In genomic region chr1:41492341-41492848, GRCh38 we compare ENCODE assay signal across 9 cellular contexts. TPM values are rescaled to one million over a fixed set of nuclear protein-coding genes. Genes with fewer than 3 reads are reported as not detected.
A peak's percentile ranks its signal among the peaks of the same experiment; 100 is the strongest.
DNase-seq lines count a peak whose midpoint lies in the region; ATAC-seq, FAIRE-seq and TF ChIP-seq lines count a peak whose summit lies in the region.
"Had no signal": no experiment of that assay in that cellular context is flagged by ENCODE, and none has a peak within 500 bp of the region (broad histone marks: within the 10 kb centered on the region; RNA-seq: fewer than 3 reads in every experiment).

No MANE protein-coding gene starts in this region.

- peak; percentile 16 for FAIRE-seq in GM12891 (lab: Jason Lieb, UNC)

- H3K9me3 Mint-ChIP-seq in T-helper 2 cell treated with Interferon-gamma antibody and Interleukin-4, amounts not matched to agents 5 μg/mL and 100 μg/mL, for 36 hours: no peaks in the 10 kb centered on the region

- H3K4me3 Mint-ChIP-seq in T-helper 2 cell treated with Interferon-gamma antibody and Interleukin-4, amounts not matched to agents 5 μg/mL and 100 μg/mL, for 36 hours: no peak overlapping the region
- H3K4me3 Mint-ChIP-seq: brain had no signal

- H3K27me3 Mint-ChIP-seq in T-helper 2 cell treated with Interferon-gamma antibody and Interleukin-4, amounts not matched to agents 5 μg/mL and 100 μg/mL, for 36 hours (ENCODE audit: low read depth): peaks cover 2% of the 10 kb centered on the region

- H3K4me1 Mint-ChIP-seq in T-helper 2 cell treated with Interferon-gamma antibody and Interleukin-4, amounts not matched to agents 5 μg/mL and 100 μg/mL, for 36 hours (ENCODE audit: low read depth): peaks cover 3% of the 10 kb centered on the region

- in situ Hi-C loops in ACHN (cut with HindIII; ENCODE audit: low pct_ligation_motif_present, low pct_unique_long_range_greater_than_20kb, low sequenced_read_pairs): no loop called here

- DNase-seq in ACHN (peak; percentile 53), GM12891 (ENCODE audit: insufficient read length, low spot score) (no peak), fibroblast of mammary gland (ENCODE audit: low read depth) (peak; percentile 33)
- peak; percentile 48 for DNase-seq in T-helper 2 cell treated with Interferon-gamma antibody and Interleukin-4, amounts not matched to agents 5 μg/mL and 100 μg/mL, for 36 hours (ENCODE audit: low spot score)
- peak; percentile 71 for DNase-seq in stimulated activated naive CD8-positive, alpha-beta T cell treated with anti-CD3 and anti-CD28 coated beads, Interleukin-15, Interleukin-2, amounts not matched to agents 100 U/mL and 50 U/mL, for 24 hours

- H3K27ac Mint-ChIP-seq in T-helper 2 cell treated with Interferon-gamma antibody and Interleukin-4, amounts not matched to agents 5 μg/mL and 100 μg/mL, for 36 hours: no peak overlapping the region

- ATAC-seq in stimulated activated naive CD8-positive, alpha-beta T cell treated with anti-CD3 and anti-CD28 coated beads, Interleukin-15, Interleukin-2, amounts not matched to agents 100 U/mL and 50 U/mL, for 24 hours: no peak
- ATAC-seq in HG03354 (IDR thresholded peaks at IDR 0.05; ENCODE audit: poor library complexity, severe bottlenecking, unreplicated experiment) (no peak), HG02678 (IDR thresholded peaks at IDR 0.05; ENCODE audit: unreplicated experiment) (no peak), GM19467 (IDR thresholded peaks at IDR 0.05; ENCODE audit: unreplicated experiment) (no peak)

- TF ChIP-seq POLR2A in GM12891 (IDR thresholded peaks at IDR 0.05; ENCODE audit: low read depth, low read length): no peak

- peak; percentile 44 for TF ChIP-seq CTCF in fibroblast of mammary gland (conservative IDR thresholded peaks at IDR 0.05; ENCODE audit: control insufficient read depth, insufficient read depth, low read depth, low read length)

- H3K36me3 Mint-ChIP-seq in T-helper 2 cell treated with Interferon-gamma antibody and Interleukin-4, amounts not matched to agents 5 μg/mL and 100 μg/mL, for 36 hours (ENCODE audit: low read depth): no peaks in the 10 kb centered on the region
- H3K36me3 Mint-ChIP-seq: brain had no signal

- no peak overlapping the region for H3K4me3 ChIP-seq in fibroblast of mammary gland (ENCODE audit: control insufficient read depth, low read depth, low read length)

TF ChIP-seq in GM12891, 5 proteins besides CTCF, POLR2A, EP300 and RAD21:
- TF ChIP-seq POU2F2 (IDR thresholded peaks at IDR 0.05; ENCODE audit: low read depth, low read length) (no peak), POLR2AphosphoS5 (IDR thresholded peaks at IDR 0.05; ENCODE audit: low read depth, low read length) (no peak), PAX5 (IDR thresholded peaks at IDR 0.05; ENCODE audit: insufficient read depth, low read length, severe bottlenecking) (no peak), TAF1 (IDR thresholded peaks at IDR 0.05; ENCODE audit: low read depth, low read length) (no peak), SPI1 (IDR thresholded peaks at IDR 0.05; ENCODE audit: low read depth, low read length) (no peak)
TF ChIP-seq in GM12891: peak in this region for 0.

RNA-seq across cellular contexts. Expression of gene EDN2, which starts 7.9 kb away (rescaled TPM):
- 0.37 TPM for polyA plus RNA-seq in GM12891 (2012; ENCODE audit: low read depth, missing spikeins)
